In the genomic region with DNA sequence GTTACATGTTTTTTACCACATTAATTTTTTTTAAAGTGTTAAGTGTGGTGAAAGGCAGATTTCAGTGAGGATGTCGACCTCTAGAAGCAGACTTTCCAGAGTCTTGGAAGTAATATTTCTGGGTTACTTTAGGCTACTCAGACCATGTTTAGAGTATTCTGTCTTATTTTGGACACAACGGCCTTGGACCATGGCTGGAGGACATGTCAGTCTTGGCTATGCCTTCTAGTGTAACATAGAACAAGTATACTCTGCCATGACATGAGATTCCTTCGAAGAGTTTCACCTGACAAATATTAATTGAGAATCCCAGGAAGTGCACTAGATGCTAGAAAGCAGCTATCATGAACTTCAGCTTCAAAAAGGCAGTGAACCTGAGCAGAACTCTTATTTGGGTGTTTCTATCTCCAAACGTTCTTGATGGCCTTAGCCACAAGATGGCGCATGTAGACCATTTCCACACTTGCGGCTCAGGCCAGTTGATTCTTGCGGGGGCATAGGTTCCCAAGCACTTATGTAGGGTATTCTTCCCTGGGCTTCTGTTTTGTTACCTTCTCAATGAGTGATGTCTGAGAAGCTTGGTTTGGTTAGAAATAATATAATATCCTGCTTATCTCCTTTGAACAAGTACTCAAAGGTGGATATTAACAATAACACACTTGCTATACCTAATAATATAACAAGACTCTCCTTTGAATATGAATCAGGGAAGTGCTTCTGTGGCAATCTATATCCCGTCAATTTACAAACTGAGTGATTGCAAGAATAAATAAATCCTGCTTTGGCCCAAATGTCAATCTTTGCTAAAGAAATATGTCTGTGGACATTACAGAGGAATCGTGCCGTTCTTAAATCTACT, we compare ENCODE assay signal across 10 cellular contexts.
A peak's percentile ranks its signal among the peaks of the same experiment; 100 is the strongest.
DNase-seq lines count a peak whose midpoint lies in the region; ATAC-seq, FAIRE-seq and TF ChIP-seq lines count a peak whose summit lies in the region.
"Had no signal": no experiment of that assay in that cellular context is flagged by ENCODE, and none has a peak within 500 bp of the region (broad histone marks: within the 10 kb centered on the region; RNA-seq: fewer than 3 reads in every experiment).

No MANE protein-coding gene starts in this region.

- no peaks in the 10 kb centered on the region for H3K36me3 ChIP-seq in K562 (ENCODE audit: control insufficient read depth, insufficient read depth, low read length)
- H3K36me3 ChIP-seq: BLaER1 had no signal

- H4K20me1 ChIP-seq in K562 (replicated peaks; ENCODE audit: control insufficient read depth, insufficient read depth, low read length): no peaks in the 10 kb centered on the region
- H4K20me1 ChIP-seq: BLaER1 had no signal

- H3K4me3 ChIP-seq in K562: no peak overlapping the region
- H3K4me3 ChIP-seq: BLaER1, skin epidermis had no signal

- no peak overlapping the region for H3K27ac Mint-ChIP-seq in immature natural killer cell

- no peak overlapping the region for H3K4me2 ChIP-seq in K562 (ENCODE audit: insufficient read depth, low read length)
- H3K4me2 ChIP-seq: BLaER1 had no signal

- intact Hi-C loops in K562 (cut with micrococcal nuclease): loop anchor here (1.0 to 10.0 kb wide), 5 partner anchors 138 to 1484 kb away; a partner anchor contains a TSS

- no peak for TF ChIP-seq POLR2A in K562 (conservative IDR thresholded peaks at IDR 0.05)

- in situ Hi-C loops in K562 (cut with MboI): no loop called here

- H3K27me3 ChIP-seq in K562 (ENCODE audit: control insufficient read depth in 2 of 2, insufficient read depth in 2 of 2, low read length in 2 of 2): peaks cover 13 to 41% of the 10 kb centered on the region in 2 experiments; a peak in 4 of 5 replicates
- H3K27me3 ChIP-seq: BLaER1 had no signal

- H3K4me3 Mint-ChIP-seq in immature natural killer cell: no peak overlapping the region

- H3K4me1 Mint-ChIP-seq in immature natural killer cell: no peaks in the 10 kb centered on the region

- POLR2A ChIA-PET in K562 (lab: Yijun Ruan, JAX): no interaction called here

- peak; percentile 52 for DNase-seq in NCI-H2107 treated with DMSO at 0.1 percent for 48 hours (lab: John Stamatoyannopoulos, UW; ENCODE audit: unreplicated experiment)
- DNase-seq in NCI-H2107 (lab: John Stamatoyannopoulos, UW): no peak
- DNase-seq in NCI-H1092 (lab: John Stamatoyannopoulos, UW): peak; percentile 45
- DNase-seq in T-helper 1 cell: peak in 3 of 5 donors; percentile 8 to 44 (median 36)
- DNase-seq in K562 (ENCODE audit: extremely low read depth in 1 of 4, low spot score in 3 of 4): peak; percentile 58 to 84 (median 66)
- DNase-seq in immature natural killer cell: peak; percentile 35 to 53 (median 51)
- peak; percentile 12 to 47 (median 28) for DNase-seq in stimulated activated CD4-positive, alpha-beta T cell treated with anti-CD3 and anti-CD28 coated beads, Interleukin-12 subunit alpha, Interleukin-12 subunit beta, amount 100 ng/mL, for 48 hours (ENCODE audit: low read depth in 2 of 3, low spot score in 1 of 3)

- TF ChIP-seq EP300 in K562 (IDR thresholded peaks at IDR 0.05; ENCODE audit: low read length): no peak

- BruUV-seq in K562 (replicated peaks; lab: Mats Ljungman, UMichigan): no TSS peak

- H3K9me3 Mint-ChIP-seq in immature natural killer cell: no peaks in the 10 kb centered on the region

- H3K4me1 ChIP-seq in K562 (replicated peaks in 1 of 2; ENCODE audit: control insufficient read depth in 2 of 2, insufficient read depth in 2 of 2, low read length in 2 of 2): no peaks in the 10 kb centered on the region
- H3K4me1 ChIP-seq: BLaER1 had no signal

- H2AFZ ChIP-seq in K562 (ENCODE audit: low read depth, low read length): no peak overlapping the region

- ATAC-seq in HG02588 (IDR thresholded peaks at IDR 0.05; ENCODE audit: unreplicated experiment) (peak; percentile 67), K562 (peak; percentile 93)

- H3K9me3 ChIP-seq in K562 (replicated peaks; ENCODE audit: control insufficient read depth, insufficient read depth, low read depth, low read length): no peaks in the 10 kb centered on the region
- H3K9me3 ChIP-seq: BLaER1 had no signal

- no peak overlapping the region for H3K9ac ChIP-seq in K562 (ENCODE audit: insufficient read depth in 1 of 2, low read depth in 2 of 2, low read length in 2 of 2)
- H3K9ac ChIP-seq: BLaER1 had no signal

- peak; percentile 97 for TF ChIP-seq RAD21 in K562 (CRISPR knock-in tag; conservative IDR thresholded peaks at IDR 0.05 in 1 of 2, IDR thresholded peaks at IDR 0.05 in 1 of 2)

- no peak overlapping the region for H3K27ac ChIP-seq in K562 (ENCODE audit: extremely low read depth, low read depth, low read length)
- H3K27ac ChIP-seq: BLaER1 had no signal

- peak; percentile 97 for FAIRE-seq in K562 (lab: Jason Lieb, UNC)

- TF ChIP-seq CTCF in K562 (IDR thresholded peaks at IDR 0.05 in 2 of 3, conservative IDR thresholded peaks at IDR 0.05 in 1 of 3; ENCODE audit: insufficient read depth in 2 of 3, low read depth in 1 of 3, low read length in 3 of 3): peak; percentile 83 to 93 (median 86)

- H3K36me3 Mint-ChIP-seq in immature natural killer cell: no peaks in the 10 kb centered on the region

- WGBS in K562 (ENCODE audit: insufficient coverage, low coverage, missing lambda C conversion rate): 18% methylated on average over 10 of the region's 10 CpGs

- CTCF ChIA-PET in K562 (lab: Yijun Ruan, JAX; ENCODE audit: low intra/inter-chr PET ratio): interaction anchor here (0.8 to 1.9 kb wide), 4 partner anchors 12 to 598 kb away, joined by 3 to 10 read pairs (median 8); no protein-coding TSS in a partner anchor

- H3K79me2 ChIP-seq in K562 (ENCODE audit: control insufficient read depth, insufficient read depth, low read length): no peaks in the 10 kb centered on the region

- H3K27me3 Mint-ChIP-seq in immature natural killer cell (ENCODE audit: low read depth in 3 of 3): peaks cover 0 to 2% (median 0%) of the 10 kb centered on the region in 3 donors

- no peaks in the 10 kb centered on the region for H3K9me1 ChIP-seq in K562 (ENCODE audit: control insufficient read depth, insufficient read depth, low read length)

TF ChIP-seq in K562, 482 proteins besides CTCF, POLR2A, EP300 and RAD21 (continues in another document):
- TF ChIP-seq STAG1 (CRISPR knock-in tag; IDR thresholded peaks at IDR 0.05; ENCODE audit: borderline replicate concordance) (peak; percentile 89), NCOR1 (IDR thresholded peaks at IDR 0.05) (no peak), GATAD2B (IDR thresholded peaks at IDR 0.05; ENCODE audit: borderline replicate concordance) (0 out of 2 replicates have a peak, but pooled peaks have one; percentile 32), NR4A1 (CRISPR knock-in tag; IDR thresholded peaks at IDR 0.05) (no peak), NR4A1 (tag; IDR thresholded peaks at IDR 0.05) (no peak), TCF7 (IDR thresholded peaks at IDR 0.05; ENCODE audit: borderline replicate concordance) (no peak), DMBX1 (CRISPR knock-in tag; IDR thresholded peaks at IDR 0.05; ENCODE audit: borderline replicate concordance) (no peak), EGR1 (conservative IDR thresholded peaks at IDR 0.05) (peak; percentile 34), PML (IDR thresholded peaks at IDR 0.05; ENCODE audit: low read length) (no peak)
- TF ChIP-seq, protein P1, sequence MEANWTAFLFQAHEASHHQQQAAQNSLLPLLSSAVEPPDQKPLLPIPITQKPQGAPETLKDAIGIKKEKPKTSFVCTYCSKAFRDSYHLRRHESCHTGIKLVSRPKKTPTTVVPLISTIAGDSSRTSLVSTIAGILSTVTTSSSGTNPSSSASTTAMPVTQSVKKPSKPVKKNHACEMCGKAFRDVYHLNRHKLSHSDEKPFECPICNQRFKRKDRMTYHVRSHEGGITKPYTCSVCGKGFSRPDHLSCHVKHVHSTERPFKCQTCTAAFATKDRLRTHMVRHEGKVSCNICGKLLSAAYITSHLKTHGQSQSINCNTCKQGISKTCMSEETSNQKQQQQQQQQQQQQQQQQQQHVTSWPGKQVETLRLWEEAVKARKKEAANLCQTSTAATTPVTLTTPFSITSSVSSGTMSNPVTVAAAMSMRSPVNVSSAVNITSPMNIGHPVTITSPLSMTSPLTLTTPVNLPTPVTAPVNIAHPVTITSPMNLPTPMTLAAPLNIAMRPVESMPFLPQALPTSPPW (CRISPR knock-in tag; IDR thresholded peaks at IDR 0.05): peak; percentile 26; the same call in 1 of the 2 replicates
- TF ChIP-seq, protein P2, sequence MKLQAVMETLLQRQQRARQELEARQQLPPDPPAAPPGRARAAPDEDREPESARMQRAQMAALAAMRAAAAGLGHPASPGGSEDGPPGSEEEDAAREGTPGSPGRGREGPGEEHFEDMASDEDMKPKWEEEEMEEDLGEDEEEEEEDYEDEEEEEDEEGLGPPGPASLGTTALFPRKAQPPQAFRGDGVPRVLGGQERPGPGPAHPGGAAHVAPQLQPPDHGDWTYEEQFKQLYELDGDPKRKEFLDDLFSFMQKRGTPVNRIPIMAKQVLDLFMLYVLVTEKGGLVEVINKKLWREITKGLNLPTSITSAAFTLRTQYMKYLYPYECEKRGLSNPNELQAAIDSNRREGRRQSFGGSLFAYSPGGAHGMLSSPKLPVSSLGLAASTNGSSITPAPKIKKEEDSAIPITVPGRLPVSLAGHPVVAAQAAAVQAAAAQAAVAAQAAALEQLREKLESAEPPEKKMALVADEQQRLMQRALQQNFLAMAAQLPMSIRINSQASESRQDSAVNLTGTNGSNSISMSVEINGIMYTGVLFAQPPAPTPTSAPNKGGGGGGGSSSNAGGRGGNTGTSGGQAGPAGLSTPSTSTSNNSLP (IDR thresholded peaks at IDR 0.05; ENCODE audit: borderline replicate concordance, low read depth, low read length): no peak
- TF ChIP-seq, protein P3, sequence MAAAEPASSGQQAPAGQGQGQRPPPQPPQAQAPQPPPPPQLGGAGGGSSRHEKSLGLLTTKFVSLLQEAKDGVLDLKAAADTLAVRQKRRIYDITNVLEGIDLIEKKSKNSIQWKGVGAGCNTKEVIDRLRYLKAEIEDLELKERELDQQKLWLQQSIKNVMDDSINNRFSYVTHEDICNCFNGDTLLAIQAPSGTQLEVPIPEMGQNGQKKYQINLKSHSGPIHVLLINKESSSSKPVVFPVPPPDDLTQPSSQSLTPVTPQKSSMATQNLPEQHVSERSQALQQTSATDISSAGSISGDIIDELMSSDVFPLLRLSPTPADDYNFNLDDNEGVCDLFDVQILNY (CRISPR knock-in tag; IDR thresholded peaks at IDR 0.05): no peak
- TF ChIP-seq, protein P4, sequence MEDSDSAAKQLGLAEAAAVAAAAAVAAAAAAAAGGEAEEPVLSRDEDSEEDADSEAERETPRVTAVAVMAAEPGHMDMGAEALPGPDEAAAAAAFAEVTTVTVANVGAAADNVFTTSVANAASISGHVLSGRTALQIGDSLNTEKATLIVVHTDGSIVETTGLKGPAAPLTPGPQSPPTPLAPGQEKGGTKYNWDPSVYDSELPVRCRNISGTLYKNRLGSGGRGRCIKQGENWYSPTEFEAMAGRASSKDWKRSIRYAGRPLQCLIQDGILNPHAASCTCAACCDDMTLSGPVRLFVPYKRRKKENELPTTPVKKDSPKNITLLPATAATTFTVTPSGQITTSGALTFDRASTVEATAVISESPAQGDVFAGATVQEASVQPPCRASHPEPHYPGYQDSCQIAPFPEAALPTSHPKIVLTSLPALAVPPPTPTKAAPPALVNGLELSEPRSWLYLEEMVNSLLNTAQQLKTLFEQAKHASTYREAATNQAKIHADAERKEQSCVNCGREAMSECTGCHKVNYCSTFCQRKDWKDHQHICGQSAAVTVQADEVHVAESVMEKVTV (CRISPR knock-in tag; IDR thresholded peaks at IDR 0.05): peak; percentile 94
